In genomic region chr6:157763129-157763893, GRCh38 we compare ENCODE assay signal across 7 cellular contexts. TPM values are rescaled to one million over a fixed set of nuclear protein-coding genes. Genes with fewer than 3 reads are reported as not detected.
DNase-seq lines count a peak whose midpoint lies in the region; ATAC-seq lines count a peak whose summit lies in the region.

No MANE protein-coding gene starts in this region.

- DNase-seq in H4 (ENCODE audit: low spot score) (peak; percentile 69), NCI-H2081 (lab: John Stamatoyannopoulos, UW) (peak; percentile 68 to 83), right cardiac atrium (peak in 2 of 3 donors; percentile 33 to 70), NCI-H1694 (lab: John Stamatoyannopoulos, UW) (no peak)
- peak; percentile 31 to 79 for DNase-seq in activated naive CD4-positive, alpha-beta T cell treated with anti-CD3 and anti-CD28 coated beads, Interleukin-2, amount 50 U/mL, for 72 hours (ENCODE audit: low spot score in 2 of 2)

- H3K4me3 ChIP-seq in right cardiac atrium (ENCODE audit: low read length) (no peak overlapping the region), skin epidermis (no peak overlapping the region)

- peak overlapping the region; percentile 91 to 93 for H3K27ac Mint-ChIP-seq in activated naive CD4-positive, alpha-beta T cell treated with anti-CD3 and anti-CD28 coated beads, Interleukin-2, amount 50 U/mL, for 72 hours

- peaks cover 4 to 18% of the 10 kb centered on the region in 2 donors for H3K36me3 Mint-ChIP-seq in activated naive CD4-positive, alpha-beta T cell treated with anti-CD3 and anti-CD28 coated beads, Interleukin-2, amount 50 U/mL, for 72 hours

- intact Hi-C loops in right cardiac atrium (cut with DNase I) = loop anchor here in 2 of 4 donors (10.0 kb wide), 1 partner anchor 111 kb away; no protein-coding TSS in a partner anchor

- WGBS in right cardiac atrium = 70% methylated on average over 13 of the region's 13 CpGs

- peak in 1 of 2 donors; percentile 4 for ATAC-seq in activated naive CD4-positive, alpha-beta T cell treated with anti-CD3 and anti-CD28 coated beads, Interleukin-2, amount 50 U/mL, for 72 hours
- ATAC-seq in right cardiac atrium = peak; percentile 14 to 36
- ATAC-seq in HG03378 (IDR thresholded peaks at IDR 0.05; ENCODE audit: unreplicated experiment) = no peak

- H3K27ac ChIP-seq in right cardiac atrium (ENCODE audit: low read length) (no peak overlapping the region), skin epidermis (peak overlapping the region in 19 of 21 experiments; percentile 34 to 91 (median 76))

- H3K9me3 ChIP-seq in right cardiac atrium (ENCODE audit: control insufficient read depth, low read length) = no peaks in the 10 kb centered on the region

- peaks cover 7% of the 10 kb centered on the region for H3K4me1 ChIP-seq in right cardiac atrium (ENCODE audit: control insufficient read depth, insufficient read depth, low read length)

- no peaks in the 10 kb centered on the region for H3K9me3 Mint-ChIP-seq in activated naive CD4-positive, alpha-beta T cell treated with anti-CD3 and anti-CD28 coated beads, Interleukin-2, amount 50 U/mL, for 72 hours

- no peaks in the 10 kb centered on the region for H3K27me3 ChIP-seq in right cardiac atrium (ENCODE audit: control insufficient read depth, insufficient read depth)

RNA-seq across cellular contexts. Expression of gene SNX9, which starts 59.7 kb away (rescaled TPM):
- total RNA-seq in H4 (2014; rRNA removed; shearing (Covaris generic)) = 15.6 and 18.2 TPM in 2 replicates
- total RNA-seq in activated naive CD4-positive, alpha-beta T cell treated with anti-CD3 and anti-CD28 coated beads, Interleukin-2, amount 50 U/mL, for 72 hours = 10 to 100 TPM; 27.6 to 35.0 TPM
- 10 to 100 TPM; 33.0 to 41.9 (median 38.7) TPM for total RNA-seq in right cardiac atrium
- polyA plus RNA-seq in right cardiac atrium = 24.1 TPM
